14 cellular contexts compared by ENCODE assay signal in genomic region chr11:77475206-77475605, GRCh38. TPM values are rescaled to one million over a fixed set of nuclear protein-coding genes. Genes with fewer than 3 reads are reported as not detected.
DNase-seq lines count a peak whose midpoint lies in the region; ATAC-seq, FAIRE-seq and TF ChIP-seq lines count a peak whose summit lies in the region.
"Had no signal": no experiment of that assay in that cellular context is flagged by ENCODE, and none has a peak within 500 bp of the region (broad histone marks: within the 10 kb centered on the region; RNA-seq: fewer than 3 reads in every experiment).

No MANE protein-coding gene starts in this region.

- peak overlapping the region; percentile 4 for H2BK12ac ChIP-seq in H9 (ENCODE audit: insufficient read length, low read depth, low read length)

- no peak overlapping the region for H2BK120ac ChIP-seq in H9 (ENCODE audit: low read depth, low read length, poor library complexity, severe bottlenecking)

- no peak overlapping the region for H4K91ac ChIP-seq in H9 (ENCODE audit: insufficient read length, low read depth, low read length)

- peak; percentile 38 for FAIRE-seq in colon (lab: Jason Lieb, UNC)

- ATAC-seq in CD4-positive, CD25-positive, alpha-beta regulatory T cell (ENCODE audit: low read depth in 2 of 2) = no peak
- ATAC-seq in natural killer cell treated with Interleukin-12 subunit alpha and Interleukin-12 subunit beta and Interleukin-15 and Interleukin-18, amount 100 ng/mL, for 72 hours = no peak
- no peak for ATAC-seq in GM19324 (IDR thresholded peaks at IDR 0.05; ENCODE audit: low FRiP score, unreplicated experiment)

- H2AFZ ChIP-seq in H9 (ENCODE audit: low read length) = no peak overlapping the region

- no peak for DNase-seq in CD4-positive, CD25-positive, alpha-beta regulatory T cell
- DNase-seq in H9 (no peak), GM20000 (ENCODE audit: low spot score) (no peak), NCI-H446 (lab: John Stamatoyannopoulos, UW) (no peak), NCI-H128 (lab: John Stamatoyannopoulos, UW; ENCODE audit: unreplicated experiment) (no peak)
- DNase-seq in natural killer cell treated with Interleukin-12 subunit alpha and Interleukin-12 subunit beta and Interleukin-15 and Interleukin-18, amount 100 ng/mL, for 72 hours (ENCODE audit: low spot score) = no peak
- DNase-seq: activated T-cell treated with anti-CD3 and anti-CD28 coated beads, Interleukin-2, amount 50 U/mL, for 48 hours; endodermal cell; GF-D8; NCI-H187 had no signal

- no peak overlapping the region for H3K4me2 ChIP-seq in H9 (ENCODE audit: insufficient read depth, insufficient read length, low read length)

- peaks cover 0 to 2% (median 0%) of the 10 kb centered on the region in 7 donors for H3K9me3 Mint-ChIP-seq in CD4-positive, CD25-positive, alpha-beta regulatory T cell
- no peaks in the 10 kb centered on the region for H3K9me3 Mint-ChIP-seq in H9
- no peaks in the 10 kb centered on the region for H3K9me3 Mint-ChIP-seq in natural killer cell treated with Interleukin-12 subunit alpha and Interleukin-12 subunit beta and Interleukin-15 and Interleukin-18, amount 100 ng/mL, for 72 hours
- H3K9me3 Mint-ChIP-seq: endodermal cell had no signal

- no peak overlapping the region for H2AK5ac ChIP-seq in H9 (ENCODE audit: insufficient read length, low read length)

- peaks cover 0 to 24% (median 11%) of the 10 kb centered on the region in 4 donors for H3K4me1 Mint-ChIP-seq in CD4-positive, CD25-positive, alpha-beta regulatory T cell
- peaks cover 44 to 45% of the 10 kb centered on the region in 2 experiments for H3K4me1 Mint-ChIP-seq in H9
- H3K4me1 Mint-ChIP-seq in natural killer cell treated with Interleukin-12 subunit alpha and Interleukin-12 subunit beta and Interleukin-15 and Interleukin-18, amount 100 ng/mL, for 72 hours (ENCODE audit: low read depth in 2 of 2) = peaks cover 12 to 22% of the 10 kb centered on the region in 2 donors

- TF ChIP-seq CTCF in H9 (conservative IDR thresholded peaks at IDR 0.05) (no peak), GM20000 (IDR thresholded peaks at IDR 0.05; ENCODE audit: extremely low read depth, missing control alignments) (no peak)

- H2BK15ac ChIP-seq in H9 (ENCODE audit: low read depth, low read length) = no peak overlapping the region

- peak overlapping the region; percentile 15 to 92 (median 58) for H3K4me3 Mint-ChIP-seq in CD4-positive, CD25-positive, alpha-beta regulatory T cell
- peak overlapping the region in 1 of 2 experiments; percentile 18; a peak in 1 of 5 replicates for H3K4me3 Mint-ChIP-seq in H9
- H3K4me3 Mint-ChIP-seq in natural killer cell treated with Interleukin-12 subunit alpha and Interleukin-12 subunit beta and Interleukin-15 and Interleukin-18, amount 100 ng/mL, for 72 hours = peak overlapping the region; percentile 66

- no peaks in the 10 kb centered on the region for H3K36me3 Mint-ChIP-seq in CD4-positive, CD25-positive, alpha-beta regulatory T cell
- H3K36me3 Mint-ChIP-seq in H9 (ENCODE audit: insufficient read depth in 1 of 3, low read depth in 3 of 3) = peaks cover 0 to 3% (median 0%) of the 10 kb centered on the region in 3 experiments; a peak in 2 of 7 replicates
- no peaks in the 10 kb centered on the region for H3K36me3 Mint-ChIP-seq in natural killer cell treated with Interleukin-12 subunit alpha and Interleukin-12 subunit beta and Interleukin-15 and Interleukin-18, amount 100 ng/mL, for 72 hours

- no peak overlapping the region for H4K8ac ChIP-seq in H9 (replicated peaks; ENCODE audit: insufficient read length, low read depth, low read length)

- no peak overlapping the region for H3K4ac ChIP-seq in H9 (ENCODE audit: low read depth, low read length)

- H3K36me3 ChIP-seq in CD4-positive, CD25-positive, alpha-beta regulatory T cell (ENCODE audit: control insufficient read depth, insufficient read depth, low read length) = no peaks in the 10 kb centered on the region

- no peak overlapping the region for H3T11ph ChIP-seq in H9 (ENCODE audit: low read length)

- H3K27ac ChIP-seq in CD4-positive, CD25-positive, alpha-beta regulatory T cell (ENCODE audit: insufficient read depth, low read length, poor library complexity, severe bottlenecking) = no peak overlapping the region
- no peak overlapping the region for H3K27ac ChIP-seq in H9 (ENCODE audit: insufficient read length, low read depth, low read length)
- H3K27ac ChIP-seq: C4-2B, KMS-11 had no signal

- no peaks in the 10 kb centered on the region for H4K20me1 ChIP-seq in H9 (ENCODE audit: control insufficient read depth, insufficient read depth, insufficient read length)

- H3K4me1 ChIP-seq in CD4-positive, CD25-positive, alpha-beta regulatory T cell (ENCODE audit: control insufficient read depth, insufficient read depth, low read length, poor library complexity, severe bottlenecking) = peaks cover 12% of the 10 kb centered on the region
- H3K4me1 ChIP-seq in H9 (ENCODE audit: insufficient read depth, low read length) = peaks cover 14% of the 10 kb centered on the region

- no peak overlapping the region for H3K18ac ChIP-seq in H9 (ENCODE audit: insufficient read length, low read depth, low read length)

- no peak overlapping the region for H3K9ac ChIP-seq in H9 (ENCODE audit: extremely low read depth, insufficient read length, low read length)

- H2BK5ac ChIP-seq in H9 (ENCODE audit: insufficient read length, low read length) = no peak overlapping the region

- H3K9me3 ChIP-seq in CD4-positive, CD25-positive, alpha-beta regulatory T cell (ENCODE audit: control insufficient read depth in 2 of 2, low read length in 2 of 2) = no peaks in the 10 kb centered on the region
- no peaks in the 10 kb centered on the region for H3K9me3 ChIP-seq in H9 (ENCODE audit: control insufficient read depth, low read depth, low read length)

- peak overlapping the region in 2 of 3 donors; percentile 22 to 70 for H3K27ac Mint-ChIP-seq in CD4-positive, CD25-positive, alpha-beta regulatory T cell
- H3K27ac Mint-ChIP-seq in H9 = no peak overlapping the region
- H3K27ac Mint-ChIP-seq in natural killer cell treated with Interleukin-12 subunit alpha and Interleukin-12 subunit beta and Interleukin-15 and Interleukin-18, amount 100 ng/mL, for 72 hours = peak overlapping the region in 1 of 2 donors; percentile 5

- H4K5ac ChIP-seq in H9 (ENCODE audit: insufficient read length, low read depth, low read length) = no peak overlapping the region

- H3K14ac ChIP-seq in H9 (ENCODE audit: insufficient read depth, low read length) = no peak overlapping the region

- peaks cover 52% of the 10 kb centered on the region for H3K27me3 Mint-ChIP-seq in CD4-positive, CD25-positive, alpha-beta regulatory T cell
- no peaks in the 10 kb centered on the region for H3K27me3 Mint-ChIP-seq in H9 (ENCODE audit: low read depth)
- peaks cover 7 to 27% of the 10 kb centered on the region in 2 donors for H3K27me3 Mint-ChIP-seq in natural killer cell treated with Interleukin-12 subunit alpha and Interleukin-12 subunit beta and Interleukin-15 and Interleukin-18, amount 100 ng/mL, for 72 hours

- no peak overlapping the region for H3K56ac ChIP-seq in H9 (ENCODE audit: insufficient read length, low read depth, low read length)

- H3K4me3 ChIP-seq in CD4-positive, CD25-positive, alpha-beta regulatory T cell (ENCODE audit: low read depth, low read length) = no peak overlapping the region

- WGBS in H9 (ENCODE audit: extremely low coverage, insufficient read length, low lambda C conversion rate) = no CpG with 5 or more reads among the region's 5 CpGs

- no peak overlapping the region for H2BK20ac ChIP-seq in H9 (ENCODE audit: low read depth, low read length, poor library complexity, severe bottlenecking)

- H3K79me1 ChIP-seq in H9 (ENCODE audit: insufficient read depth, low read depth, low read length, poor library complexity, severe bottlenecking) = no peaks in the 10 kb centered on the region

- no peak overlapping the region for H3K23ac ChIP-seq in H9 (ENCODE audit: insufficient read length, low read depth, low read length)

- peaks cover 33% of the 10 kb centered on the region for H3K27me3 ChIP-seq in CD4-positive, CD25-positive, alpha-beta regulatory T cell (ENCODE audit: control insufficient read depth, insufficient read depth, low read length)
- no peaks in the 10 kb centered on the region for H3K27me3 ChIP-seq in H9 (ENCODE audit: insufficient read depth, low read length)

- peaks cover 3% of the 10 kb centered on the region; the same call in 1 of the 2 replicates for H3K79me2 ChIP-seq in H9 (ENCODE audit: insufficient read depth, low read length)

- H3K23me2 ChIP-seq in H9 (ENCODE audit: insufficient read length, low read depth, low read length, poor library complexity, severe bottlenecking) = no peaks in the 10 kb centered on the region

RNA-seq across cellular contexts. Expression of gene PAK1, which starts 1.3 kb away (rescaled TPM):
- 15.3 TPM for total RNA-seq in CD4-positive, CD25-positive, alpha-beta regulatory T cell
- 10 to 100 TPM in 2 of 4 donors, 1 to 10 TPM in 2; 8.0 to 14.2 (median 11.1) TPM for polyA plus RNA-seq in CD4-positive, CD25-positive, alpha-beta regulatory T cell
- total RNA-seq in H9 (2021) = 120 and 122 TPM in 2 replicates
- total RNA-seq in natural killer cell treated with Interleukin-12 subunit alpha and Interleukin-12 subunit beta and Interleukin-15 and Interleukin-18, amount 100 ng/mL, for 72 hours = 10 to 100 TPM; 24.1 to 46.5 TPM

Comparison
In these comparisons a context has a peak if more than half of its experiments do, and no peak if none do; other contexts are left out.
1. H3K27ac Mint-ChIP-seq: peak in CD4-positive, CD25-positive, alpha-beta regulatory T cell (2 of 3); none in H9 (0 of 3).